ENCODE assay signal across 8 cellular contexts in the genomic region with DNA sequence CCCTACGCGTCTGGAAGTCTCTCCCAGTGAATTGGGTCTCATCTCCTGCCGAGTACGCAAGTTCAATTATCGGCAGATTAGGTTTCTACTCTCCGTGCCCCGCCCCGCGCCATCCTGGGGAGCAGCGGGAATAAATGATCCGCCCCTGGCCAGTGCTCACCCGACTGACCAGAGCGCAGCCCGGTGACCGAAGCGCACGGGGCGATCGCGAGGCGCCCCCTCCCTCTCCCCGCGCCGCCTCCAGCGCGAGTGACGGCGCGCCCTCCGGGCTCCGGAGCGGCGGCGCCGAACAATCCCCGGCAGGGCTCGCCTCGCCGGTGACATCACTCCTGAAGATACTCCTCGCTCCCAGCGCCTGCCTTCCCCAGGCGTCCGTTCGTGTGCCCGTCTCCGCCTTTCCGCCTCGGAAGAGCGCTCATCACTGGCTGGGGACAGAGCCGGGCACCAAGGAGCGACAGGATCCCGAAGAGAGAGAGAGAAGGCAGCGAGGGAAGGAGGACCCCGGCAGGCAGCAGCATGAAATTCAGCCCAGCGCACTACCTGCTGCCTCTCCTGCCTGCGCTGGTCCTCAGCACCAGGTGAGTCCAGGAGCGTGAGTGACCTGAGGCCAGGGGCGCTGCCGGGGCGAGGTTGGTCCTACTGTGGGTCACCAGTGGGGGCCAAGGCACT. TPM values are rescaled to one million over a fixed set of nuclear protein-coding genes. Genes with fewer than 3 reads are reported as not detected.
DNase-seq lines count a peak whose midpoint lies in the region; ATAC-seq, FAIRE-seq and TF ChIP-seq lines count a peak whose summit lies in the region.

A gene (plus strand): TSS at position 326 of the 669 bp plus-strand sequence.

- H3K27me3 ChIP-seq in endothelial cell of umbilical vein (ENCODE audit: control insufficient read depth in 2 of 2, insufficient read depth in 2 of 2, low read length in 2 of 2), result peaks cover 25 to 41% of the 10 kb centered on the region in 2 experiments

- CTCF ChIA-PET in endothelial cell of umbilical vein (lab: Charles Lee), result interaction anchor here (1.4 kb wide), 1 partner anchor 10 kb away, joined by 6 read pairs; no protein-coding TSS in a partner anchor
- CTCF ChIA-PET in activated naive CD4-positive, alpha-beta T cell treated with anti-CD3 and anti-CD28 coated beads, Interleukin-2, amount 10 ng/mL, durations not matched to agents 7 days and 5 days (lab: Charles Lee), result no interaction called here

- no peak for TF ChIP-seq POLR2A in endothelial cell of umbilical vein (IDR thresholded peaks at IDR 0.05; ENCODE audit: low read depth, low read length)

- H3K36me3 ChIP-seq in endothelial cell of umbilical vein (ENCODE audit: control insufficient read depth in 2 of 2, extremely low read depth in 1 of 2, insufficient read depth in 2 of 2, low read length in 2 of 2), result no peaks in the 10 kb centered on the region
- H3K36me3 ChIP-seq in mucosa of descending colon (ENCODE audit: low read depth), result no peaks in the 10 kb centered on the region

- no peak within 1 kb of the TSS for H3K27ac Mint-ChIP-seq in activated naive CD4-positive, alpha-beta T cell treated with anti-CD3 and anti-CD28 coated beads, Interleukin-2, amount 10 ng/mL, durations not matched to agents 7 days and 5 days

- no peaks in the 10 kb centered on the region for H3K9me3 ChIP-seq in endothelial cell of umbilical vein (replicated peaks; ENCODE audit: control insufficient read depth, insufficient read depth, low read length)
- no peaks in the 10 kb centered on the region for H3K9me3 ChIP-seq in mucosa of descending colon

- no TSS peak for BruUV-seq in endothelial cell of umbilical vein (replicated peaks; lab: Mats Ljungman, UMichigan)

- peaks cover 14% of the 10 kb centered on the region for H3K27me3 Mint-ChIP-seq in activated naive CD4-positive, alpha-beta T cell treated with anti-CD3 and anti-CD28 coated beads, Interleukin-2, amount 10 ng/mL, durations not matched to agents 7 days and 5 days

- no peaks in the 10 kb centered on the region for H3K4me1 Mint-ChIP-seq in activated naive CD4-positive, alpha-beta T cell treated with anti-CD3 and anti-CD28 coated beads, Interleukin-2, amount 10 ng/mL, durations not matched to agents 7 days and 5 days

- H4K20me1 ChIP-seq in endothelial cell of umbilical vein (replicated peaks; ENCODE audit: control insufficient read depth, extremely low read depth, insufficient read depth, low read length), result no peaks in the 10 kb centered on the region

- peaks cover 2% of the 10 kb centered on the region for H3K9me1 ChIP-seq in endothelial cell of umbilical vein (replicated peaks; ENCODE audit: control insufficient read depth, extremely low read depth, insufficient read depth, low read length)

- peak within 1 kb of the TSS; percentile 14 for H3K9ac ChIP-seq in endothelial cell of umbilical vein (replicated peaks; ENCODE audit: extremely low read depth, insufficient read depth, low read length)

- DNase-seq in C1 segment of cervical spinal cord (lab: John Stamatoyannopoulos, UW) (peak in 9 of 14 donors; percentile 4 to 69 (median 41)), NCI-H226 (peak; percentile 22), endothelial cell of umbilical vein (ENCODE audit: low read depth, low spot score) (peak; percentile 42), mucosa of descending colon (peak in 2 of 3 donors; percentile 10 to 26)
- no peak for DNase-seq in activated naive CD4-positive, alpha-beta T cell treated with anti-CD3 and anti-CD28 coated beads, Interleukin-2, amount 10 ng/mL, durations not matched to agents 7 days and 5 days

- H2AFZ ChIP-seq in endothelial cell of umbilical vein (ENCODE audit: low read depth, low read length), result peak within 1 kb of the TSS; percentile 97

- no peak within 1 kb of the TSS for H3K4me3 Mint-ChIP-seq in activated naive CD4-positive, alpha-beta T cell treated with anti-CD3 and anti-CD28 coated beads, Interleukin-2, amount 10 ng/mL, durations not matched to agents 7 days and 5 days

- no peaks in the 10 kb centered on the region for H3K36me3 Mint-ChIP-seq in activated naive CD4-positive, alpha-beta T cell treated with anti-CD3 and anti-CD28 coated beads, Interleukin-2, amount 10 ng/mL, durations not matched to agents 7 days and 5 days

- ATAC-seq in mucosa of descending colon, result peak; percentile 75
- ATAC-seq in HG03521 (IDR thresholded peaks at IDR 0.05; ENCODE audit: unreplicated experiment), result no peak
- no peak for ATAC-seq in HG03457 (IDR thresholded peaks at IDR 0.05; ENCODE audit: unreplicated experiment)
- ATAC-seq in GM19455 (IDR thresholded peaks at IDR 0.05; ENCODE audit: unreplicated experiment), result no peak

- H3K4me3 ChIP-seq in endothelial cell of umbilical vein (replicated peaks in 1 of 3; ENCODE audit: insufficient read depth in 1 of 3, low read depth in 1 of 3, low read length in 3 of 3), result peak within 1 kb of the TSS; percentile 23 to 54 (median 38)
- no peak within 1 kb of the TSS for H3K4me3 ChIP-seq in mucosa of descending colon

- POLR2A ChIA-PET in endothelial cell of umbilical vein (lab: Charles Lee), result no interaction called here

- FAIRE-seq in endothelial cell of umbilical vein (lab: Jason Lieb, UNC), result no peak

- H3K27ac ChIP-seq in endothelial cell of umbilical vein (ENCODE audit: insufficient read depth, low read depth, low read length), result no peak within 1 kb of the TSS

- dilution Hi-C loops in endothelial cell of umbilical vein (cut with MboI; ENCODE audit: extremely low pct_ligation_motif_present, low sequenced_read_pairs), result no loop called here

- intact Hi-C loops in endothelial cell of umbilical vein (cut with micrococcal nuclease), result loop anchor here (2.0 kb wide), 1 partner anchor 956 kb away; no protein-coding TSS in a partner anchor
- intact Hi-C loops in mucosa of descending colon (cut with DNase I, micrococcal nuclease), result no loop called here

- H3K4me1 ChIP-seq in endothelial cell of umbilical vein (ENCODE audit: control insufficient read depth, extremely low read depth, insufficient read depth, low read length) (peaks cover 9% of the 10 kb centered on the region), mucosa of descending colon (ENCODE audit: low read depth) (peaks cover 4% of the 10 kb centered on the region)

- TF ChIP-seq CTCF in endothelial cell of umbilical vein (IDR thresholded peaks at IDR 0.05; ENCODE audit: extremely low read depth in 1 of 2, insufficient read depth in 1 of 2, low read depth in 1 of 2, low read length in 2 of 2) (no peak), mucosa of descending colon (IDR thresholded peaks at IDR 0.05) (no peak)

- no peaks in the 10 kb centered on the region for H3K9me3 Mint-ChIP-seq in activated naive CD4-positive, alpha-beta T cell treated with anti-CD3 and anti-CD28 coated beads, Interleukin-2, amount 10 ng/mL, durations not matched to agents 7 days and 5 days

- H3K79me2 ChIP-seq in endothelial cell of umbilical vein (ENCODE audit: control insufficient read depth, insufficient read depth, low read length), result no peaks in the 10 kb centered on the region

- H3K4me2 ChIP-seq in endothelial cell of umbilical vein (ENCODE audit: insufficient read depth, low read length), result peak within 1 kb of the TSS; percentile 90

TF ChIP-seq in endothelial cell of umbilical vein, 7 proteins besides CTCF, POLR2A, EP300 and RAD21:
- TF ChIP-seq MYC (IDR thresholded peaks at IDR 0.05; ENCODE audit: low read depth, low read length) (no peak), FOS (IDR thresholded peaks at IDR 0.05; ENCODE audit: borderline replicate concordance, insufficient read depth, low read length) (no peak), EZH2 (IDR thresholded peaks at IDR 0.05; ENCODE audit: borderline replicate concordance, low read depth, low read length, severe bottlenecking) (no peak), JUN (IDR thresholded peaks at IDR 0.05; ENCODE audit: borderline replicate concordance, insufficient read depth, insufficient read length, low read depth) (no peak), GATA2 (IDR thresholded peaks at IDR 0.05; ENCODE audit: insufficient read depth, insufficient read length, low read depth, low read length) (no peak), POLR2AphosphoS5 (IDR thresholded peaks at IDR 0.05; ENCODE audit: insufficient read depth, low read depth, low read length) (no peak)
- TF ChIP-seq, protein P1, sequence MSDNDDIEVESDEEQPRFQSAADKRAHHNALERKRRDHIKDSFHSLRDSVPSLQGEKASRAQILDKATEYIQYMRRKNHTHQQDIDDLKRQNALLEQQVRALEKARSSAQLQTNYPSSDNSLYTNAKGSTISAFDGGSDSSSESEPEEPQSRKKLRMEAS (IDR thresholded peaks at IDR 0.05; ENCODE audit: insufficient read depth, insufficient read length), result no peak

RNA-seq across cellular contexts. Expression of the gene that starts here (rescaled TPM):
- total RNA-seq in endothelial cell of umbilical vein (0.07 and 0.23 TPM in 2 replicates), mucosa of descending colon (1 to 10 TPM; 1.6 to 5.6 (median 4.4) TPM)
- not detected in 2 replicates for polyA plus RNA-seq in endothelial cell of umbilical vein
- polyA plus RNA-seq in endothelial cell of umbilical vein (2011; cell fraction: cytosol; rRNA removed), result 0.01 TPM in 1 of 2 replicates, not detected in the other
- polyA plus RNA-seq in endothelial cell of umbilical vein (2011; cell fraction: nucleus; rRNA removed), result not detected in 2 replicates
- 0.10 TPM in 1 of 2 replicates, not detected in the other for polyA plus RNA-seq in endothelial cell of umbilical vein (2012)
- 0.19 TPM in 1 of 2 replicates, not detected in the other for polyA minus RNA-seq in endothelial cell of umbilical vein
- not detected for polyA minus RNA-seq in endothelial cell of umbilical vein (2011; cell fraction: cytosol; rRNA and poly(A)+ RNA removed)
- 0.19 TPM in 1 of 2 replicates, not detected in the other for polyA minus RNA-seq in endothelial cell of umbilical vein (2011; cell fraction: nucleus; rRNA and poly(A)+ RNA removed)

Comparison
In these comparisons a context has a peak if more than half of its experiments do, and no peak if none do; other contexts are left out.
1. Peak in DNase-seq, H3K4me3 ChIP-seq, H3K9ac ChIP-seq and H3K4me2 ChIP-seq in endothelial cell of umbilical vein; RNA of the gene not detected or under 1 TPM.